Comparison of ENCODE assay signal across 18 cellular contexts in genomic region chr14:57058319-57058718, GRCh38.
DNase-seq lines count a peak whose midpoint lies in the region; TF ChIP-seq lines count a peak whose summit lies in the region.
"Had no signal": no experiment of that assay in that cellular context is flagged by ENCODE, and none has a peak within 500 bp of the region (broad histone marks: within the 10 kb centered on the region; RNA-seq: fewer than 3 reads in every experiment).

No MANE protein-coding gene starts in this region.

- peaks cover 15% of the 10 kb centered on the region for H3K27me3 ChIP-seq in left ventricle myocardium inferior (ENCODE audit: low read depth)
- H3K27me3 ChIP-seq: Peyer's patch had no signal

- H3K9me3 ChIP-seq in left ventricle myocardium inferior (replicated peaks) = no peaks in the 10 kb centered on the region
- H3K9me3 ChIP-seq: lower lobe of right lung, Peyer's patch had no signal

- no peak for TF ChIP-seq CTCF in left ventricle myocardium inferior (IDR thresholded peaks at IDR 0.05; ENCODE audit: borderline replicate concordance)

- intact Hi-C loops in left ventricle myocardium inferior (cut with micrococcal nuclease) = no loop called here

- DNase-seq in DMS 273 (lab: John Stamatoyannopoulos, UW; ENCODE audit: unreplicated experiment) (peak; percentile 57), NCI-H1105 treated with DMSO at 0.1 percent for 48 hours (lab: John Stamatoyannopoulos, UW) (peak; percentile 84), NCI-H774 (lab: John Stamatoyannopoulos, UW) (peak; percentile 36), cerebellar cortex (ENCODE audit: low spot score) (peak; percentile 74), left ventricle myocardium inferior (no peak), HT-29 (ENCODE audit: low spot score) (no peak), dermis blood vessel endothelial cell (no peak)
- no peak for DNase-seq in stimulated activated CD4-positive, alpha-beta T cell treated with anti-CD3 and anti-CD28 coated beads, Interleukin-4, amount 100 ng/mL, for 24 hours
- DNase-seq: activated CD4-positive, alpha-beta T cell treated with anti-CD3 and anti-CD28 coated beads for 48 hours; activated naive CD4-positive, alpha-beta T cell treated with anti-CD3 and anti-CD28 coated beads, Interleukin-2, amount 50 U/mL, for 16 hours; CD8-positive, alpha-beta memory T cell; foreskin melanocyte; lower lobe of right lung; NCI-H1048; NCI-H187 treated with DMSO at 0.1 percent for 48 hours; Peyer's patch; SW 1271; trophoblast cell had no signal

- H3K27ac ChIP-seq in left ventricle myocardium inferior (replicated peaks) = no peak overlapping the region
- H3K27ac ChIP-seq: lower lobe of right lung, Peyer's patch had no signal

- no peaks in the 10 kb centered on the region for H3K36me3 ChIP-seq in left ventricle myocardium inferior
- H3K36me3 ChIP-seq: lower lobe of right lung, Peyer's patch had no signal

- H3K4me1 ChIP-seq in left ventricle myocardium inferior = no peaks in the 10 kb centered on the region

- H3K4me3 ChIP-seq in left ventricle myocardium inferior = no peak overlapping the region
- H3K4me3 ChIP-seq: lower lobe of right lung, Peyer's patch had no signal

Comparison
In these comparisons a context has a peak if more than half of its experiments do, and no peak if none do; other contexts are left out.
1. DNase-seq: peak in DMS 273 (single experiment), NCI-H1105 treated with DMSO at 0.1 percent for 48 hours (single experiment), NCI-H774 (single experiment) and cerebellar cortex (single experiment); none in left ventricle myocardium inferior (single experiment), HT-29 (single experiment), stimulated activated CD4-positive, alpha-beta T cell treated with anti-CD3 and anti-CD28 coated beads, Interleukin-4, amount 100 ng/mL, for 24 hours (single experiment) and dermis blood vessel endothelial cell (single experiment).